ENCODE assay signal across 8 cellular contexts in the genomic region with DNA sequence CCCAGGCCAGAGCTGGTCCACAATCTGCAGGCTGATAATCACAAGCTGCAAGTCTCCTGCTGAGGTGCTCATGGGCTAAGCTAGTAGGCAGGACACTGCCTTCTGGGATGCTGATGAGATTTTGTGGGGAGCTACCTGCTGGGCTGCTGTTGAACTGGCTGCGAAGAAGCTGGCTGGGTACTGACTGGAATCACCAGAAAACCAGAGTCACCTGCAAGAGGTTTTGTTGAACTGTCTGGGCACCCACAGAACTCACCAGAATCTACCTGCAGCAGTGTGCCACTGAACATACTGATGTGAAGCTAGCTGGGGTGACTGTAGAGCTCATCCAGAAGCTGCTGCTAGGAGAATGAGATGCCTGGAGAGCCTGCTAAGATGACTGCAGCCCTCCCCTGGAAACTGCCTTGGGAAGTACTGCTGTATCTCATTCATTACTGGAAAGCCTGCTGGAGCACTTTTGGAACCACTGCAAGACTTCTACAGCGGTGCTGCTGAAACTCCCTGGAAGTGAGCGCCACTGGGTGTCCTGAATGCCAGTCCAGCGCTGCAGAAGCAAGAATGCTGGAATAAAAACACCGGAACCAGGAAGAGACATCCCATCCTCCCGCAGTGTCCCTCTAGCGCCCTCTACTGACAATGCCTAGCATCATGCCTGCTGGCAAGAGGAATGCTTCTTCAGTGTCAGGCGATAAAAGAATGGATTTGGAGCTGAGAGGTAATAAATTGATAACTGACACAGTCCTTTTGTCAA.
A peak's percentile ranks its signal among the peaks of the same experiment; 100 is the strongest.
DNase-seq lines count a peak whose midpoint lies in the region; ATAC-seq, FAIRE-seq and TF ChIP-seq lines count a peak whose summit lies in the region.

No MANE protein-coding gene starts in this region.

- H3K9ac ChIP-seq in liver (ENCODE audit: low read depth in 1 of 2, low read length in 2 of 2), result no peak overlapping the region

- TF ChIP-seq POLR2A in H54 (IDR thresholded peaks at IDR 0.05; ENCODE audit: low read depth, low read length), result no peak

- in situ Hi-C loops in Caki2 (cut with HindIII; ENCODE audit: low pct_unique_long_range_greater_than_20kb, low sequenced_read_pairs), result no loop called here

- H3K4me1 ChIP-seq in liver (ENCODE audit: control insufficient read depth in 4 of 4, insufficient read depth in 4 of 4, low read length in 3 of 4), result no peaks in the 10 kb centered on the region

- TF ChIP-seq CTCF in WERI-Rb-1 (IDR thresholded peaks at IDR 0.05; ENCODE audit: low read depth, low read length) (peak; percentile 93), liver (IDR thresholded peaks at IDR 0.05; ENCODE audit: low read depth, low read length, missing input control) (peak; percentile 85)

- peak; percentile 67 for FAIRE-seq in H54 (lab: Jason Lieb, UNC)

- WGBS in liver, result 32% methylated on average over 8 of the region's 8 CpGs

- no peak for ATAC-seq in HG03571 (IDR thresholded peaks at IDR 0.05; ENCODE audit: unreplicated experiment)

- H3K27ac ChIP-seq in WERI-Rb-1, result no peak overlapping the region
- no peak overlapping the region for H3K27ac ChIP-seq in liver (ENCODE audit: low read depth in 1 of 2, low read length in 2 of 2)

- H3K36me3 ChIP-seq in WERI-Rb-1, result no peaks in the 10 kb centered on the region
- no peaks in the 10 kb centered on the region for H3K36me3 ChIP-seq in liver (ENCODE audit: control insufficient read depth in 4 of 4, insufficient read depth in 3 of 4, low read depth in 1 of 4, low read length in 3 of 4)

- H3K9me3 ChIP-seq in WERI-Rb-1 (ENCODE audit: severe bottlenecking), result peaks cover 3% of the 10 kb centered on the region
- no peaks in the 10 kb centered on the region for H3K9me3 ChIP-seq in liver (ENCODE audit: control insufficient read depth in 4 of 4, low read length in 3 of 4)

- peak overlapping the region; percentile 38 for H3K4me3 ChIP-seq in WERI-Rb-1 (ENCODE audit: low read depth, low read length)
- peak overlapping the region in 1 of 3 donors; percentile 38 for H3K4me3 ChIP-seq in liver (ENCODE audit: low read depth in 1 of 3, low read length in 3 of 3)

- peak; percentile 73 to 87 for TF ChIP-seq RAD21 in liver (IDR thresholded peaks at IDR 0.05)

- DNase-seq in Caki2 (ENCODE audit: low read depth), result peak; percentile 56
- peak; percentile 39 for DNase-seq in H54 (ENCODE audit: insufficient read length, low spot score)
- DNase-seq in NCI-H2107 (lab: John Stamatoyannopoulos, UW), result peak; percentile 27
- DNase-seq in WERI-Rb-1, result peak; percentile 85
- peak; percentile 83 for DNase-seq in ecto neural progenitor cell (ENCODE audit: low spot score)
- DNase-seq in stimulated activated CD4-positive, alpha-beta T cell treated with anti-CD3 and anti-CD28 coated beads, Interleukin-4, amount 100 ng/mL, for 48 hours (ENCODE audit: low read depth in 2 of 2), result peak; percentile 42 to 55

- H3K27me3 ChIP-seq in WERI-Rb-1 (ENCODE audit: insufficient read depth, low read depth, severe bottlenecking), result no peaks in the 10 kb centered on the region
- H3K27me3 ChIP-seq in liver (ENCODE audit: control insufficient read depth in 4 of 4, insufficient read depth in 4 of 4, low read length in 3 of 4), result no peaks in the 10 kb centered on the region

TF ChIP-seq in liver, 16 proteins besides CTCF, POLR2A, EP300 and RAD21:
- no peak for TF ChIP-seq EGR1 (IDR thresholded peaks at IDR 0.05; ENCODE audit: low read depth in 2 of 2)
- no peak for TF ChIP-seq MAX (IDR thresholded peaks at IDR 0.05)
- TF ChIP-seq, protein P1, sequence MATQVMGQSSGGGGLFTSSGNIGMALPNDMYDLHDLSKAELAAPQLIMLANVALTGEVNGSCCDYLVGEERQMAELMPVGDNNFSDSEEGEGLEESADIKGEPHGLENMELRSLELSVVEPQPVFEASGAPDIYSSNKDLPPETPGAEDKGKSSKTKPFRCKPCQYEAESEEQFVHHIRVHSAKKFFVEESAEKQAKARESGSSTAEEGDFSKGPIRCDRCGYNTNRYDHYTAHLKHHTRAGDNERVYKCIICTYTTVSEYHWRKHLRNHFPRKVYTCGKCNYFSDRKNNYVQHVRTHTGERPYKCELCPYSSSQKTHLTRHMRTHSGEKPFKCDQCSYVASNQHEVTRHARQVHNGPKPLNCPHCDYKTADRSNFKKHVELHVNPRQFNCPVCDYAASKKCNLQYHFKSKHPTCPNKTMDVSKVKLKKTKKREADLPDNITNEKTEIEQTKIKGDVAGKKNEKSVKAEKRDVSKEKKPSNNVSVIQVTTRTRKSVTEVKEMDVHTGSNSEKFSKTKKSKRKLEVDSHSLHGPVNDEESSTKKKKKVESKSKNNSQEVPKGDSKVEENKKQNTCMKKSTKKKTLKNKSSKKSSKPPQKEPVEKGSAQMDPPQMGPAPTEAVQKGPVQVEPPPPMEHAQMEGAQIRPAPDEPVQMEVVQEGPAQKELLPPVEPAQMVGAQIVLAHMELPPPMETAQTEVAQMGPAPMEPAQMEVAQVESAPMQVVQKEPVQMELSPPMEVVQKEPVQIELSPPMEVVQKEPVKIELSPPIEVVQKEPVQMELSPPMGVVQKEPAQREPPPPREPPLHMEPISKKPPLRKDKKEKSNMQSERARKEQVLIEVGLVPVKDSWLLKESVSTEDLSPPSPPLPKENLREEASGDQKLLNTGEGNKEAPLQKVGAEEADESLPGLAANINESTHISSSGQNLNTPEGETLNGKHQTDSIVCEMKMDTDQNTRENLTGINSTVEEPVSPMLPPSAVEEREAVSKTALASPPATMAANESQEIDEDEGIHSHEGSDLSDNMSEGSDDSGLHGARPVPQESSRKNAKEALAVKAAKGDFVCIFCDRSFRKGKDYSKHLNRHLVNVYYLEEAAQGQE (IDR thresholded peaks at IDR 0.05), result no peak
- TF ChIP-seq FOXA2 (IDR thresholded peaks at IDR 0.05), result no peak

Comparison
In these comparisons a context has a peak if more than half of its experiments do, and no peak if none do; other contexts are left out.
1. DNase-seq: peak in every context shown above with its lines; median percentile 85 in WERI-Rb-1; 83 in ecto neural progenitor cell; 56 in Caki2; 48 in stimulated activated CD4-positive, alpha-beta T cell treated with anti-CD3 and anti-CD28 coated beads, Interleukin-4, amount 100 ng/mL, for 48 hours; 39 in H54; 27 in NCI-H2107.